Comparison of ENCODE assay signal across 1 cellular context in the genomic region with DNA sequence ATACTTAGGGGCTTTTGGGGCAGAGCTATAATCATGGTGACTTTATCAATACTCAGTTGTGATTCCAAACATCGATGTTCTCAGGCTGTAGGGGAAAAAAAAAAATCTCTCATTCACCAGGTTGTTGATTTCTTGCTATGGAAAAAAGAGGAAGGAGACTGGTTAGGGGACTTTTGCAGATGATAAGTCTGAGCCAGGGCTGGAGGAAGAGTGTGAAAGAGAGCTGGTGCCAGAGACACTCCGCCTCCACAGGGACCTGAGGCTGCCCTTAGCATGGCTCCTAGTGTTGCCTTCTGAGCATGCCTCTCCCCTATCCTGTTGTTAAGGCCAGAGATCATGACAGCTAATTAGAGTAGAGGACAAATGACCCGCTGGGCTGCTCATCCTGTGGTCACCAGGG.
TF ChIP-seq lines count a peak whose summit lies in the region.

No MANE protein-coding gene starts in this region.

TF ChIP-seq in IMR-90, 13 proteins besides CTCF, POLR2A, EP300 and RAD21 (continued from another document):
- TF ChIP-seq CEBPB (IDR thresholded peaks at IDR 0.05; ENCODE audit: low read depth, low read length) = no peak
- TF ChIP-seq, protein P1, sequence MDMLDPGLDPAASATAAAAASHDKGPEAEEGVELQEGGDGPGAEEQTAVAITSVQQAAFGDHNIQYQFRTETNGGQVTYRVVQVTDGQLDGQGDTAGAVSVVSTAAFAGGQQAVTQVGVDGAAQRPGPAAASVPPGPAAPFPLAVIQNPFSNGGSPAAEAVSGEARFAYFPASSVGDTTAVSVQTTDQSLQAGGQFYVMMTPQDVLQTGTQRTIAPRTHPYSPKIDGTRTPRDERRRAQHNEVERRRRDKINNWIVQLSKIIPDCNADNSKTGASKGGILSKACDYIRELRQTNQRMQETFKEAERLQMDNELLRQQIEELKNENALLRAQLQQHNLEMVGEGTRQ (IDR thresholded peaks at IDR 0.05; ENCODE audit: low read depth, low read length) = no peak
- no peak for TF ChIP-seq MXI1 (IDR thresholded peaks at IDR 0.05; ENCODE audit: borderline replicate concordance, low read depth, low read length)
